In the genomic region with DNA sequence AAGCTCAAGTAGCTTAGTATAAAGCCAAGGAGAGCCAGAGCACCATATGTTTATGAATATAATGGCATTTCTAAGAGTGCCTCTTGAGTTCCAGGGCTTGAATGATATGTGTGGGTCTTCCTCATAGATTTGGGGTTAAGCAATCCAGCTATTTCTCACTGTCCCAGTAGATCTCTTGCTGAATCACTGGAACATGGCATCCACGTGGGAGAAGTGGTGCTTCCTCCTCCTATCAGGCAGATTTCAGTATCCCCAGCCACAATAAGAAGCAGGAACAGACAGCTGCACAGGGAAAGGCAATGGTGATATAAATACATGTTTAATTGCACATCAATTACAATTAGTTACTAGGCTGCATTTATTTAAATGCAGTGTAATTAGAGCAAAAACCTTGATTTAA, we compare ENCODE assay signal across 20 cellular contexts.
"Had no signal": no experiment of that assay in that cellular context is flagged by ENCODE, and none has a peak within 500 bp of the region (broad histone marks: within the 10 kb centered on the region; RNA-seq: fewer than 3 reads in every experiment).

No MANE protein-coding gene starts in this region.

- H3K36me3 Mint-ChIP-seq: activated CD4-positive, alpha-beta memory T cell treated with anti-CD3 and anti-CD28 coated beads for 36 hours; activated naive CD8-positive, alpha-beta T cell; type B pancreatic cell had no signal

- H3K4me1 Mint-ChIP-seq: activated B cell treated with CpG ODN at 0.5 μM for 24 hours had no signal

- H3K27me3 Mint-ChIP-seq: activated B cell treated with CpG ODN at 0.5 μM for 24 hours had no signal

- H3K36me3 ChIP-seq: cardiac muscle cell, right atrium auricular region had no signal

- ATAC-seq: effector memory CD8-positive, alpha-beta T cell had no signal

- H3K27ac Mint-ChIP-seq: activated B cell treated with CpG ODN at 0.5 μM for 24 hours; activated CD4-positive, alpha-beta memory T cell treated with anti-CD3 and anti-CD28 coated beads for 36 hours; activated naive CD8-positive, alpha-beta T cell; activated T-helper 1 cell treated with anti-CD3 and anti-CD28 coated beads, Interleukin-12 subunit alpha, Interleukin-12 subunit beta, Interleukin-2, Interleukin-4 antibody, amounts not matched to agents 30 ng/mL and 10 ng/mL and 1 ng/mL, durations not matched to agents 14 hours and 24 hours and 36 hours; effector memory CD8-positive, alpha-beta T cell; stimulated activated naive CD8-positive, alpha-beta T cell treated with anti-CD3 and anti-CD28 coated beads, Interleukin-15, Interleukin-2, amounts not matched to agents 100 ng/mL and 50 ng/mL, for 24 hours; type B pancreatic cell had no signal

- H3K9me3 Mint-ChIP-seq: activated CD4-positive, alpha-beta memory T cell treated with anti-CD3 and anti-CD28 coated beads for 36 hours; activated T-helper 1 cell treated with anti-CD3 and anti-CD28 coated beads, Interleukin-12 subunit alpha, Interleukin-12 subunit beta, Interleukin-2, Interleukin-4 antibody, amounts not matched to agents 30 ng/mL and 10 ng/mL and 1 ng/mL, durations not matched to agents 14 hours and 24 hours and 36 hours; stimulated activated naive CD8-positive, alpha-beta T cell treated with anti-CD3 and anti-CD28 coated beads, Interleukin-15, Interleukin-2, amounts not matched to agents 100 ng/mL and 50 ng/mL, for 24 hours; type B pancreatic cell had no signal

- H3K27ac ChIP-seq: cardiac muscle cell, right atrium auricular region, skin epidermis had no signal

- DNase-seq: activated B cell treated with CpG ODN at 0.5 μM for 24 hours; activated CD4-positive, alpha-beta memory T cell treated with anti-CD3 and anti-CD28 coated beads for 36 hours; activated CD4-positive, alpha-beta T cell treated with anti-CD3 and anti-CD28 coated beads for 4 hours; activated gamma-delta T cell treated with Interleukin-2 at 50 U/mL for 16 hours; activated T-cell treated with anti-CD3 and anti-CD28 coated beads for 4 hours; effector memory CD8-positive, alpha-beta T cell; hypothalamus; midbrain; occipital lobe; stimulated activated CD4-positive, alpha-beta T cell treated with anti-CD3 and anti-CD28 coated beads, Interleukin-15, amount 100 ng/mL, for 24 hours; stimulated activated CD4-positive, alpha-beta T cell treated with anti-CD3 and anti-CD28 coated beads, Interleukin-2, amount 100 ng/mL, for 48 hours; T-helper 9 cell had no signal

- H3K27me3 ChIP-seq: cardiac muscle cell, right atrium auricular region had no signal

- H3K4me3 ChIP-seq: cardiac muscle cell, lung, right atrium auricular region, skin epidermis had no signal

- H3K9me3 ChIP-seq: right atrium auricular region had no signal

- H3K4me3 Mint-ChIP-seq: activated B cell treated with CpG ODN at 0.5 μM for 24 hours; activated CD4-positive, alpha-beta memory T cell treated with anti-CD3 and anti-CD28 coated beads for 36 hours; activated naive CD8-positive, alpha-beta T cell; activated T-helper 1 cell treated with anti-CD3 and anti-CD28 coated beads, Interleukin-12 subunit alpha, Interleukin-12 subunit beta, Interleukin-2, Interleukin-4 antibody, amounts not matched to agents 30 ng/mL and 10 ng/mL and 1 ng/mL, durations not matched to agents 14 hours and 24 hours and 36 hours; effector memory CD8-positive, alpha-beta T cell; stimulated activated naive CD8-positive, alpha-beta T cell treated with anti-CD3 and anti-CD28 coated beads, Interleukin-15, Interleukin-2, amounts not matched to agents 100 ng/mL and 50 ng/mL, for 24 hours; type B pancreatic cell had no signal
